22 cellular contexts compared by ENCODE assay signal in the genomic region with DNA sequence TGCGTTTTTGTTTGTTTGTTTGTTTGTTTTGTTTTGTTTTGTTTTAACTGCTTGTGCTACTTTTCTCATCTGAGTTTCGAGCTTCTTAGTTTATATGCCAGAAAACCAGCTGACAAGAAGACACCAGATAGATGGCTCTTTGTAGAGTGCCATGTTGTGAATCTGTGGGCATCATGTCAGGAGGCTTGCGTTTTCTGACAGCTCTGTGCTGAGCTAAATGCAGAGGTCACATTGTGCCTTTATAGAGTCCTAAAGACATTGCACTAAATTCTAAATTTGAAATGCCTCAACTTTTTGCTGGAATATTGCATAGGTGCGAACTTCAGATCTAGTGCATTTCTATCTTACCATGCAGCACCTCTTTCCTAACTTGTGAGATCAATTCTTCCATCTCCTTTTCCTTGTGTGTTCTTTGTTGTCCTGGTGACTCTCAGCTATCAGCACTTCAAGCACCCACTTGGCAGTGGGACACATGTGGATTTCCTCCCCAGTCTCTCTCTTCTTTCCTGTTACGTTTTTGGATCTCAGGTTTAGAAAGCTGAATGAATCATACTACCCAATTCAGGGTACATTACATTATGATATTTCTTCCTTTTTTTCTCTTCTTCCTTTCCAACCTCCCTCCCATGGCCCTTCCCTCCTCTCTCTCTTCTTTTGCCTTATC.
DNase-seq lines count a peak whose midpoint lies in the region; ATAC-seq and TF ChIP-seq lines count a peak whose summit lies in the region.
"Had no signal": no experiment of that assay in that cellular context is flagged by ENCODE, and none has a peak within 500 bp of the region (broad histone marks: within the 10 kb centered on the region; RNA-seq: fewer than 3 reads in every experiment).

No MANE protein-coding gene starts in this region.

- intact Hi-C loops in left cardiac atrium (cut with DNase I), result no loop called here

- no peaks in the 10 kb centered on the region for H3K36me3 ChIP-seq in DND-41 (ENCODE audit: insufficient read depth, low read length)
- H3K36me3 ChIP-seq: SJCRH30 had no signal

- no peaks in the 10 kb centered on the region for H4K20me1 ChIP-seq in DND-41 (ENCODE audit: insufficient read depth, low read length)

- H3K4me1 Mint-ChIP-seq in activated naive CD4-positive, alpha-beta T cell treated with anti-CD3 and anti-CD28 coated beads, Interleukin-2, amount 50 U/mL, for 24 hours, result no peaks in the 10 kb centered on the region
- H3K4me1 Mint-ChIP-seq in neural crest cell, result no peaks in the 10 kb centered on the region

- ATAC-seq in activated naive CD4-positive, alpha-beta T cell treated with anti-CD3 and anti-CD28 coated beads, Interleukin-2, amount 50 U/mL, for 72 hours, result no peak
- ATAC-seq in DND-41 (ENCODE audit: insufficient read depth, low read depth) (no peak), left cardiac atrium (peak; percentile 60 to 65), esophagus mucosa (no peak), HG03175 (IDR thresholded peaks at IDR 0.05; ENCODE audit: unreplicated experiment) (no peak)
- ATAC-seq: A549, HepG2 had no signal

- no peaks in the 10 kb centered on the region for H3K27me3 ChIP-seq in DND-41 (ENCODE audit: insufficient read depth, low read length, poor library complexity)
- H3K27me3 ChIP-seq: SJCRH30 had no signal

- no peak for DNase-seq in activated naive CD4-positive, alpha-beta T cell treated with anti-CD3 and anti-CD28 coated beads, Interleukin-2, amount 50 U/mL, for 72 hours (ENCODE audit: low spot score in 2 of 2)
- DNase-seq in DND-41, result no peak
- DNase-seq in left cardiac atrium, result no peak
- no peak for DNase-seq in neural crest cell (ENCODE audit: low read depth, low spot score)
- DNase-seq: AML-193; CD8-positive, alpha-beta memory T cell; DMS 273 treated with DMSO at 0.1 percent for 48 hours; Karpas-422; NCI-H1092 treated with DMSO at 0.1 percent for 48 hours; NCI-H1436; NCI-H187; NCI-H2107; NCI-H446 treated with DMSO at 0.1 percent for 48 hours; NCI-H526; NCI-H82; SJCRH30 had no signal

- H3K9me3 ChIP-seq in DND-41 (ENCODE audit: insufficient read depth, low read length, severe bottlenecking), result no peaks in the 10 kb centered on the region
- H3K9me3 ChIP-seq: A549, SJCRH30 had no signal

- H3K4me2 ChIP-seq in DND-41 (ENCODE audit: insufficient read depth, low read length), result no peak overlapping the region
- H3K4me2 ChIP-seq: A549 had no signal

- no peak overlapping the region for H3K4me3 Mint-ChIP-seq in activated naive CD4-positive, alpha-beta T cell treated with anti-CD3 and anti-CD28 coated beads, Interleukin-2, amount 50 U/mL, for 24 hours
- H3K4me3 Mint-ChIP-seq in neural crest cell, result no peak overlapping the region
- H3K4me3 Mint-ChIP-seq: CD8-positive, alpha-beta memory T cell had no signal

- H3K9ac ChIP-seq in DND-41 (ENCODE audit: low read depth, low read length), result no peak overlapping the region

- TF ChIP-seq CTCF in DND-41 (IDR thresholded peaks at IDR 0.05; ENCODE audit: borderline replicate concordance, extremely low read depth, low read length, poor library complexity, severe bottlenecking), result no peak
- no peak for TF ChIP-seq CTCF in neural crest cell (conservative IDR thresholded peaks at IDR 0.05)

- peaks cover 32% of the 10 kb centered on the region for H3K4me1 ChIP-seq in DND-41 (ENCODE audit: insufficient read depth, low read length)
- H3K4me1 ChIP-seq: A549, SJCRH30 had no signal

- H3K79me2 ChIP-seq in DND-41 (ENCODE audit: insufficient read depth, low read length), result no peaks in the 10 kb centered on the region

- peak overlapping the region; percentile 37 for H3K27ac ChIP-seq in DND-41 (ENCODE audit: low read length)
- H3K27ac ChIP-seq: A549, C4-2B, SJCRH30 had no signal

- no peaks in the 10 kb centered on the region for H3K36me3 Mint-ChIP-seq in activated naive CD4-positive, alpha-beta T cell treated with anti-CD3 and anti-CD28 coated beads, Interleukin-2, amount 50 U/mL, for 24 hours
- no peaks in the 10 kb centered on the region for H3K36me3 Mint-ChIP-seq in activated naive CD4-positive, alpha-beta T cell treated with anti-CD3 and anti-CD28 coated beads, Interleukin-2, amount 50 U/mL, for 72 hours
- H3K36me3 Mint-ChIP-seq in neural crest cell (ENCODE audit: low read depth), result no peaks in the 10 kb centered on the region
- H3K36me3 Mint-ChIP-seq: CD8-positive, alpha-beta memory T cell had no signal

- peak overlapping the region; percentile 43 for H3K27ac Mint-ChIP-seq in activated naive CD4-positive, alpha-beta T cell treated with anti-CD3 and anti-CD28 coated beads, Interleukin-2, amount 50 U/mL, for 24 hours
- H3K27ac Mint-ChIP-seq in activated naive CD4-positive, alpha-beta T cell treated with anti-CD3 and anti-CD28 coated beads, Interleukin-2, amount 50 U/mL, for 72 hours, result no peak overlapping the region
- H3K27ac Mint-ChIP-seq in neural crest cell (ENCODE audit: unreplicated experiment), result peak overlapping the region; percentile 0
- H3K27ac Mint-ChIP-seq: CD8-positive, alpha-beta memory T cell had no signal

- no peak overlapping the region for H2AFZ ChIP-seq in DND-41 (ENCODE audit: low read depth, low read length)

- no peak overlapping the region for H3K4me3 ChIP-seq in DND-41 (ENCODE audit: low read depth in 1 of 2, low read length in 2 of 2)
- H3K4me3 ChIP-seq: A549, SJCRH30 had no signal

- no peaks in the 10 kb centered on the region for H3K9me3 Mint-ChIP-seq in activated naive CD4-positive, alpha-beta T cell treated with anti-CD3 and anti-CD28 coated beads, Interleukin-2, amount 50 U/mL, for 24 hours
- no peaks in the 10 kb centered on the region for H3K9me3 Mint-ChIP-seq in activated naive CD4-positive, alpha-beta T cell treated with anti-CD3 and anti-CD28 coated beads, Interleukin-2, amount 50 U/mL, for 72 hours
- peaks cover 3% of the 10 kb centered on the region for H3K9me3 Mint-ChIP-seq in neural crest cell
- H3K9me3 Mint-ChIP-seq: CD8-positive, alpha-beta memory T cell had no signal

- H3K27me3 Mint-ChIP-seq in activated naive CD4-positive, alpha-beta T cell treated with anti-CD3 and anti-CD28 coated beads, Interleukin-2, amount 50 U/mL, for 24 hours, result peaks cover 7% of the 10 kb centered on the region
- H3K27me3 Mint-ChIP-seq in neural crest cell (ENCODE audit: low read depth), result no peaks in the 10 kb centered on the region

Comparison
In these comparisons a context has a peak if more than half of its experiments do, and no peak if none do; other contexts are left out.
1. H3K27ac Mint-ChIP-seq: peak in activated naive CD4-positive, alpha-beta T cell treated with anti-CD3 and anti-CD28 coated beads, Interleukin-2, amount 50 U/mL, for 24 hours (single experiment) and neural crest cell (single experiment); none in activated naive CD4-positive, alpha-beta T cell treated with anti-CD3 and anti-CD28 coated beads, Interleukin-2, amount 50 U/mL, for 72 hours (0 of 2).
2. ATAC-seq: peak in left cardiac atrium (2 of 2); none in activated naive CD4-positive, alpha-beta T cell treated with anti-CD3 and anti-CD28 coated beads, Interleukin-2, amount 50 U/mL, for 72 hours (0 of 2), DND-41 (single experiment), esophagus mucosa (single experiment) and HG03175 (single experiment).